In genomic region chr16:2884041-2884451, GRCh38 we compare ENCODE assay signal across 7 cellular contexts. TPM values are rescaled to one million over a fixed set of nuclear protein-coding genes. Genes with fewer than 3 reads are reported as not detected.
DNase-seq lines count a peak whose midpoint lies in the region; ATAC-seq and TF ChIP-seq lines count a peak whose summit lies in the region.

No MANE protein-coding gene starts in this region.

- no peak overlapping the region for H3K56ac ChIP-seq in H9 (ENCODE audit: insufficient read length, low read depth, low read length)

- no peak for TF ChIP-seq POLR2A in spleen (IDR thresholded peaks at IDR 0.05)

- H3K4me2 ChIP-seq in H9 (ENCODE audit: insufficient read depth, insufficient read length, low read length), result peak overlapping the region; percentile 59

- H3K9ac ChIP-seq in H9 (ENCODE audit: extremely low read depth, insufficient read length, low read length), result no peak overlapping the region

- DNase-seq in H9, result no peak
- DNase-seq in T-helper 17 cell, result no peak
- DNase-seq in glutamatergic neuron, result no peak
- DNase-seq in spleen, result peak; percentile 47
- DNase-seq in cortex of kidney (lab: John Stamatoyannopoulos, UW), result no peak
- DNase-seq in stimulated activated naive CD4-positive, alpha-beta T cell (lab: John Stamatoyannopoulos, UW), result no peak
- no peak for DNase-seq in NAMALWA (ENCODE audit: low spot score)

- no peak overlapping the region for H2BK120ac ChIP-seq in H9 (ENCODE audit: low read depth, low read length, poor library complexity, severe bottlenecking)

- no peak for ATAC-seq in T-helper 17 cell

- H3K27me3 Mint-ChIP-seq in H9 (ENCODE audit: low read depth) (peaks cover 22% of the 10 kb centered on the region), T-helper 17 cell (no peaks in the 10 kb centered on the region), glutamatergic neuron (ENCODE audit: unreplicated experiment) (peaks cover 10% of the 10 kb centered on the region)

- TF ChIP-seq CTCF in H9 (conservative IDR thresholded peaks at IDR 0.05), result no peak
- no peak for TF ChIP-seq CTCF in glutamatergic neuron (IDR thresholded peaks at IDR 0.05; ENCODE audit: partially characterized antibody, unreplicated experiment)
- no peak for TF ChIP-seq CTCF in spleen (IDR thresholded peaks at IDR 0.05 in 8 of 11, conservative IDR thresholded peaks at IDR 0.05 in 3 of 11)

- H4K91ac ChIP-seq in H9 (ENCODE audit: insufficient read length, low read depth, low read length), result no peak overlapping the region

- peaks cover 6% of the 10 kb centered on the region for H3K23me2 ChIP-seq in H9 (ENCODE audit: insufficient read length, low read depth, low read length, poor library complexity, severe bottlenecking)

- H3K23ac ChIP-seq in H9 (ENCODE audit: insufficient read length, low read depth, low read length), result no peak overlapping the region

- peaks cover 0 to 2% (median 0%) of the 10 kb centered on the region in 3 experiments; a peak in 1 of 7 replicates for H3K36me3 Mint-ChIP-seq in H9 (ENCODE audit: insufficient read depth in 1 of 3, low read depth in 3 of 3)
- no peaks in the 10 kb centered on the region for H3K36me3 Mint-ChIP-seq in T-helper 17 cell (ENCODE audit: low read depth)
- H3K36me3 Mint-ChIP-seq in glutamatergic neuron (ENCODE audit: unreplicated experiment), result no peaks in the 10 kb centered on the region

- H3K36me3 ChIP-seq in spleen, result no peaks in the 10 kb centered on the region

- H3K27ac ChIP-seq in H9 (ENCODE audit: insufficient read length, low read depth, low read length) (no peak overlapping the region), spleen (peak overlapping the region in 6 of 8 donors; percentile 94 to 96 (median 95))

- no CpG with 5 or more reads among the region's 18 CpGs for WGBS in H9 (ENCODE audit: extremely low coverage, insufficient read length, low lambda C conversion rate)
- WGBS in spleen, 5 donors, result 60 to 72% (median 66%) methylated on average over 15 to 18 of the region's 18 CpGs

- H3K14ac ChIP-seq in H9 (ENCODE audit: insufficient read depth, low read length), result no peak overlapping the region

- no peak overlapping the region for H2BK20ac ChIP-seq in H9 (ENCODE audit: low read depth, low read length, poor library complexity, severe bottlenecking)

- H3K4me1 ChIP-seq in H9 (ENCODE audit: insufficient read depth, low read length) (no peaks in the 10 kb centered on the region), spleen (peaks cover 6 to 32% (median 15%) of the 10 kb centered on the region in 6 donors)

- no peaks in the 10 kb centered on the region for H3K79me1 ChIP-seq in H9 (ENCODE audit: insufficient read depth, low read depth, low read length, poor library complexity, severe bottlenecking)

- H3K79me2 ChIP-seq in H9 (ENCODE audit: insufficient read depth, low read length), result no peaks in the 10 kb centered on the region

- intact Hi-C loops in spleen (cut with DNase I; ENCODE audit: low total_unique reads), result no loop called here

- H3K18ac ChIP-seq in H9 (ENCODE audit: insufficient read length, low read depth, low read length), result no peak overlapping the region

- H3K4me3 Mint-ChIP-seq in H9 (peak overlapping the region; percentile 82 to 90), T-helper 17 cell (peak overlapping the region; percentile 95), glutamatergic neuron (ENCODE audit: unreplicated experiment) (peak overlapping the region; percentile 90)

- peak overlapping the region; percentile 59 to 87 (median 75) for H3K4me3 ChIP-seq in spleen

- H2AFZ ChIP-seq in H9 (ENCODE audit: low read length), result no peak overlapping the region

- H4K5ac ChIP-seq in H9 (ENCODE audit: insufficient read length, low read depth, low read length), result no peak overlapping the region

- H3K4me1 Mint-ChIP-seq in H9, result peaks cover 5 to 6% of the 10 kb centered on the region in 2 experiments
- H3K4me1 Mint-ChIP-seq in T-helper 17 cell, result peaks cover 6% of the 10 kb centered on the region
- H3K4me1 Mint-ChIP-seq in glutamatergic neuron (ENCODE audit: low read depth, unreplicated experiment), result peaks cover 4% of the 10 kb centered on the region

- H3K27me3 ChIP-seq in H9 (ENCODE audit: insufficient read depth, low read length) (no peaks in the 10 kb centered on the region), spleen (replicated peaks in 1 of 7) (no peaks in the 10 kb centered on the region)

- H2BK12ac ChIP-seq in H9 (ENCODE audit: insufficient read length, low read depth, low read length), result no peak overlapping the region

- H2BK15ac ChIP-seq in H9 (ENCODE audit: low read depth, low read length), result no peak overlapping the region

- peak overlapping the region in 1 of 3 experiments; percentile 40; a peak in 1 of 7 replicates for H3K27ac Mint-ChIP-seq in H9
- H3K27ac Mint-ChIP-seq in T-helper 17 cell, result no peak overlapping the region
- peak overlapping the region; percentile 83 for H3K27ac Mint-ChIP-seq in glutamatergic neuron (ENCODE audit: unreplicated experiment)

- H4K8ac ChIP-seq in H9 (replicated peaks; ENCODE audit: insufficient read length, low read depth, low read length), result no peak overlapping the region

- no peaks in the 10 kb centered on the region for H4K20me1 ChIP-seq in H9 (ENCODE audit: control insufficient read depth, insufficient read depth, insufficient read length)

- no peak overlapping the region for H3T11ph ChIP-seq in H9 (ENCODE audit: low read length)

- no peak overlapping the region for H2BK5ac ChIP-seq in H9 (ENCODE audit: insufficient read length, low read length)

- peaks cover 0 to 7% of the 10 kb centered on the region in 2 experiments; a peak in 3 of 5 replicates for H3K9me3 Mint-ChIP-seq in H9
- H3K9me3 Mint-ChIP-seq in glutamatergic neuron (ENCODE audit: unreplicated experiment), result peaks cover 3% of the 10 kb centered on the region

- H3K9me3 ChIP-seq in H9 (ENCODE audit: control insufficient read depth, low read depth, low read length), result no peaks in the 10 kb centered on the region
- H3K9me3 ChIP-seq in T-helper 17 cell (ENCODE audit: control insufficient read depth, low read length, poor library complexity, severe bottlenecking), result no peaks in the 10 kb centered on the region
- H3K9me3 ChIP-seq in spleen, result peaks cover 0 to 7% (median 2%) of the 10 kb centered on the region in 8 donors

- no peak overlapping the region for H3K4ac ChIP-seq in H9 (ENCODE audit: low read depth, low read length)

- no peak overlapping the region for H2AK5ac ChIP-seq in H9 (ENCODE audit: insufficient read length, low read length)

RNA-seq across cellular contexts. Expression of gene FLYWCH2, which starts 1.0 kb away (rescaled TPM):
- total RNA-seq in H9 (2021) (16.5 and 20.9 TPM in 2 replicates), T-helper 17 cell (10 to 100 TPM; 11.6 to 15.1 TPM), glutamatergic neuron (ENCODE audit: unreplicated experiment) (30.5 TPM), spleen (10 to 100 TPM; 27.5 to 98.6 (median 48.4) TPM)
- polyA plus RNA-seq in spleen, result 10 to 100 TPM; 31.6 to 62.6 (median 49.5) TPM

RNA-seq across cellular contexts. Expression of gene PRSS22, which starts 26.1 kb away (rescaled TPM):
- 1.9 and 2.4 TPM in 2 replicates for total RNA-seq in H9 (2021)
- total RNA-seq in T-helper 17 cell, result under 1 TPM; 0.37 to 0.92 TPM
- total RNA-seq in glutamatergic neuron (ENCODE audit: unreplicated experiment), result not detected
- under 1 TPM in 1 of 7 donors, not detected in 6; 0.60 TPM for total RNA-seq in spleen
- under 1 TPM in 2 of 3 donors, not detected in 1; 0.19 to 0.33 TPM for polyA plus RNA-seq in spleen

RNA-seq across cellular contexts. Expression of gene FLYWCH1, which starts 27.7 kb away (rescaled TPM):
- total RNA-seq in H9 (2021), result 12.5 and 13.0 TPM in 2 replicates
- 10 to 100 TPM; 41.4 to 97.1 TPM for total RNA-seq in T-helper 17 cell
- total RNA-seq in glutamatergic neuron (ENCODE audit: unreplicated experiment), result 77.1 TPM
- 10 to 100 TPM; 34.8 to 79.3 (median 57.0) TPM for total RNA-seq in spleen
- 10 to 100 TPM; 14.0 to 47.0 (median 43.9) TPM for polyA plus RNA-seq in spleen

RNA-seq across cellular contexts. Expression of gene ZG16B, which starts 53.9 kb away (rescaled TPM):
- total RNA-seq in H9 (2021) (not detected in 2 replicates), T-helper 17 cell (not detected), glutamatergic neuron (ENCODE audit: unreplicated experiment) (not detected), spleen (1 to 10 TPM in 5 of 7 donors, under 1 TPM in 1, not detected in 1; 0.79 to 3.8 (median 1.5) TPM)
- polyA plus RNA-seq in spleen, result 1 to 10 TPM in 2 of 3 donors, under 1 TPM in 1; 0.73 to 1.6 (median 1.5) TPM
